1 cellular context compared by ENCODE assay signal in the genomic region with DNA sequence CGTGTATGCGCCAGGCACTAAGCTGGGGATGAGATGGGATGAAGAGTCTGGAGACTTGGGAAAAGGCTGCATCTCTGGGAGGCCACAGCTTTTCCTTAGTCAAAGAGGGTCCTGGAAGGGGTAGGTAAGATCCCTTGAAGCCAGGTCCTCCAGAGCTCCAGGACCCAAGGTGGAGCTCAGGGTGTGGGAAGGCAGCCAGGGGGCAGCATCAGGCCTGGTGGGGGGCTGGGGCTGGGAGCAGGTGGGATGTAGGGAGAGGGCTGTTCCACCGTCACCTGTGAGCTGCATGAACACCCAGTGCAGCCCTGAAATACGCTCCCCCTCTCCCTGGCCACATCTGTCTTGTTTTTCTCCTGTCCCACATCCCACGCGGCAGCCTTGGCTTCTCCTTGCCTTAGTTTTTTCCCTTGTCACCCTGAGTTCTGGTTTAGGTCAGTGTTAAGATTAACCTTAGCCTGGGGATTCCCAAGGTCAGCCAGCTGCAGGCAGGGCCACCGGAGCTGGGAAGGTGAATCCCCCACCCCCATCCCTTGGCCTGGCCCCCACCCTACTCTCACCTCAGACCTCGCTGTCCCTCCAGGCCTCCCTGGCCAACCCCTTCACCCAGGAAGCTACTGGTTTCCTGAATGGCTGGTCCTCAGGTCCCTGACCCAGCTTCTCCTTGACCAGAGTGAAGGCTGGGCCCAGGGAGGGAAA.
A peak's percentile ranks its signal among the peaks of the same experiment; 100 is the strongest.
TF ChIP-seq lines count a peak whose summit lies in the region.

No MANE protein-coding gene starts in this region.

TF ChIP-seq in GM12878, 131 proteins besides CTCF, POLR2A, EP300 and RAD21:
- TF ChIP-seq EGR1 (IDR thresholded peaks at IDR 0.05; ENCODE audit: borderline replicate concordance in 1 of 2, low read depth in 2 of 2, low read length in 2 of 2) = peak in 1 of 2 experiments; percentile 12; a peak in 1 of 3 replicates
